26 cellular contexts compared by ENCODE assay signal in genomic region chr3:122875547-122876127, GRCh38.
"Had no signal": no experiment of that assay in that cellular context is flagged by ENCODE, and none has a peak within 500 bp of the region (broad histone marks: within the 10 kb centered on the region; RNA-seq: fewer than 3 reads in every experiment).

No MANE protein-coding gene starts in this region.

- H3K9me3 Mint-ChIP-seq: dendritic cell treated with granulocyte-macrophage colony-stimulating factor and Interleukin-4, amounts not matched to agents 40 ng/mL and 50 ng/mL, for 4 days; memory B cell; nephron; neural progenitor cell; stimulated activated naive CD8-positive, alpha-beta T cell treated with anti-CD3 and anti-CD28 coated beads, Interleukin-15, Interleukin-2, amounts not matched to agents 100 ng/mL and 50 ng/mL, for 24 hours had no signal

- H3K27me3 ChIP-seq: colonic mucosa, esophagus squamous epithelium, neural progenitor cell, right atrium auricular region, suprapubic skin, vagina had no signal

- H3K4me2 ChIP-seq: neural progenitor cell, smooth muscle cell had no signal

- FAIRE-seq: endometrium, keratinocyte had no signal

- H3K4me1 Mint-ChIP-seq: memory B cell, neural progenitor cell had no signal

- H3K9ac ChIP-seq: neural progenitor cell had no signal

- H3K36me3 Mint-ChIP-seq: neural progenitor cell had no signal

- H3K27ac ChIP-seq: colonic mucosa, esophagus squamous epithelium, neural progenitor cell, prostate gland, right atrium auricular region, suprapubic skin, vagina had no signal

- H3K4me1 ChIP-seq: colonic mucosa, esophagus squamous epithelium, neural progenitor cell, prostate gland, right atrium auricular region, suprapubic skin, vagina had no signal

- H3K27me3 Mint-ChIP-seq: dendritic cell treated with granulocyte-macrophage colony-stimulating factor and Interleukin-4, amounts not matched to agents 40 ng/mL and 50 ng/mL, for 4 days; memory B cell; stimulated activated naive CD8-positive, alpha-beta T cell treated with anti-CD3 and anti-CD28 coated beads, Interleukin-15, Interleukin-2, amounts not matched to agents 100 ng/mL and 50 ng/mL, for 24 hours had no signal

- H3K4me3 ChIP-seq: colonic mucosa, esophagus squamous epithelium, lung, neural progenitor cell, prostate gland, right atrium auricular region, smooth muscle cell, suprapubic skin, vagina had no signal

- H3K27ac Mint-ChIP-seq: dendritic cell treated with granulocyte-macrophage colony-stimulating factor and Interleukin-4, amounts not matched to agents 40 ng/mL and 50 ng/mL, for 4 days; nephron; neural progenitor cell; stimulated activated naive CD8-positive, alpha-beta T cell treated with anti-CD3 and anti-CD28 coated beads, Interleukin-15, Interleukin-2, amounts not matched to agents 100 ng/mL and 50 ng/mL, for 24 hours had no signal

- H3K36me3 ChIP-seq: colonic mucosa, neural progenitor cell, prostate gland, vagina had no signal

- H3K9me3 ChIP-seq: colonic mucosa, esophagus squamous epithelium, prostate gland, right atrium auricular region, suprapubic skin, vagina had no signal

- H3K4me3 Mint-ChIP-seq: dendritic cell treated with granulocyte-macrophage colony-stimulating factor and Interleukin-4, amounts not matched to agents 40 ng/mL and 50 ng/mL, for 4 days; memory B cell; nephron; neural progenitor cell; stimulated activated naive CD8-positive, alpha-beta T cell treated with anti-CD3 and anti-CD28 coated beads, Interleukin-15, Interleukin-2, amounts not matched to agents 100 ng/mL and 50 ng/mL, for 24 hours had no signal

- DNase-seq: colonic mucosa; effector memory CD4-positive, alpha-beta T cell; erythroblast; esophagus squamous epithelium; foreskin melanocyte; glutamatergic neuron; hypothalamus; left ventricle myocardium superior; stimulated activated CD4-positive, alpha-beta T cell treated with anti-CD3 and anti-CD28 coated beads, Interleukin-12 subunit alpha, Interleukin-12 subunit beta, amount 100 ng/mL, for 4 hours; stimulated activated CD4-positive, alpha-beta T cell treated with anti-CD3 and anti-CD28 coated beads, Interleukin-1b, Interleukin-23, amount 100 ng/mL, for 48 hours; stimulated activated CD4-positive, alpha-beta T cell treated with anti-CD3 and anti-CD28 coated beads, Interleukin-4, amount 100 ng/mL, for 1 hour; stimulated activated CD8-positive, alpha-beta memory T cell treated with anti-CD3 and anti-CD28 coated beads, Interleukin-4, amount 100 ng/mL, for 48 hours had no signal

- H2AFZ ChIP-seq: neural progenitor cell had no signal

- ATAC-seq: left ventricle myocardium superior, sciatic nerve had no signal
